Comparison of ENCODE assay signal across 1 cellular context in genomic region chr21:33324311-33325221, GRCh38.
TF ChIP-seq lines count a peak whose summit lies in the region.

Gene IFNAR1, plus strand, starts transcription at chr21:33324970. Its CDS starts 86 bp downstream, at chr21:33325056.

TF ChIP-seq in K562, 482 proteins besides CTCF, POLR2A, EP300 and RAD21 (continued from another document and continues in another):
- TF ChIP-seq ZBTB12 (CRISPR knock-in tag; IDR thresholded peaks at IDR 0.05) (no peak), POLR3A (IDR thresholded peaks at IDR 0.05; ENCODE audit: borderline replicate concordance, extremely low read depth, insufficient read depth, insufficient read length) (no peak), FOXJ3 (CRISPR knock-in tag; IDR thresholded peaks at IDR 0.05) (no peak), MYC (IDR thresholded peaks at IDR 0.05; ENCODE audit: low read depth, low read length) (peak; percentile 91), MYC (CRISPR knock-in tag; IDR thresholded peaks at IDR 0.05; ENCODE audit: borderline replicate concordance, low read depth) (peak; percentile 71; the same call in 1 of the 2 replicates), HES1 (IDR thresholded peaks at IDR 0.05; ENCODE audit: low read depth) (peak; percentile 75), E2F3 (CRISPR knock-in tag; IDR thresholded peaks at IDR 0.05) (peak; percentile 66; the same call in 1 of the 2 replicates), NRF1 (conservative IDR thresholded peaks at IDR 0.05 in 1 of 2, IDR thresholded peaks at IDR 0.05 in 1 of 2) (peak; percentile 100), PRDM10 (IDR thresholded peaks at IDR 0.05; ENCODE audit: partially characterized antibody) (peak; percentile 64), CHAMP1 (IDR thresholded peaks at IDR 0.05) (no peak), PHF8 (IDR thresholded peaks at IDR 0.05; ENCODE audit: borderline replicate concordance, low read length) (peak; percentile 98), ZNF239 (CRISPR knock-in tag; IDR thresholded peaks at IDR 0.05) (no peak), FOXP1 (CRISPR knock-in tag; IDR thresholded peaks at IDR 0.05) (0 out of 2 replicates have a peak, but pooled peaks have one; percentile 50), TRIM28 (IDR thresholded peaks at IDR 0.05) (0 out of 2 replicates have a peak, but pooled peaks have one; percentile 50), SMC3 (conservative IDR thresholded peaks at IDR 0.05; ENCODE audit: insufficient read depth, low read depth, low read length) (peak; percentile 14; the same call in 1 of the 2 replicates), FOXK2 (conservative IDR thresholded peaks at IDR 0.05 in 1 of 2, IDR thresholded peaks at IDR 0.05 in 1 of 2; ENCODE audit: low read depth in 2 of 2) (peak in 1 of 2 experiments; percentile 74; a peak in 1 of 4 replicates), TRIM24 (IDR thresholded peaks at IDR 0.05) (peak in 1 of 2 experiments; percentile 49; a peak in 2 of 4 replicates), LCOR (CRISPR knock-in tag; IDR thresholded peaks at IDR 0.05) (peak; percentile 82; the same call in 1 of the 2 replicates), NFE2 (IDR thresholded peaks at IDR 0.05; ENCODE audit: low read depth) (0 out of 2 replicates have a peak, but pooled peaks have one; percentile 8), CEBPG (CRISPR knock-in tag; IDR thresholded peaks at IDR 0.05) (peak; percentile 81), CEBPG (tag; conservative IDR thresholded peaks at IDR 0.05 in 1 of 2, IDR thresholded peaks at IDR 0.05 in 1 of 2) (peak in 1 of 2 experiments; percentile 73; a peak in 2 of 4 replicates), FOXK1 (CRISPR knock-in tag; IDR thresholded peaks at IDR 0.05; ENCODE audit: borderline replicate concordance) (peak; percentile 87; the same call in 1 of the 2 replicates), ZBTB49 (CRISPR knock-in tag; IDR thresholded peaks at IDR 0.05; ENCODE audit: borderline replicate concordance) (peak; percentile 73; the same call in 1 of the 2 replicates), MAZ (CRISPR knock-in tag; conservative IDR thresholded peaks at IDR 0.05 in 1 of 2, IDR thresholded peaks at IDR 0.05 in 1 of 2) (peak; percentile 68 to 78), RBM25 (IDR thresholded peaks at IDR 0.05; ENCODE audit: low read depth, low read length, severe bottlenecking) (no peak), PHTF2 (CRISPR knock-in tag; IDR thresholded peaks at IDR 0.05) (0 out of 2 replicates have a peak, but pooled peaks have one; percentile 47), TAF1 (IDR thresholded peaks at IDR 0.05; ENCODE audit: control insufficient read depth, extremely low read depth, insufficient read depth, low read length, severe bottlenecking) (peak; percentile 75), SIN3A (IDR thresholded peaks at IDR 0.05; ENCODE audit: borderline replicate concordance in 2 of 2, control insufficient read depth in 1 of 2, low read depth in 2 of 2, low read length in 2 of 2) (peak; percentile 32 to 40; a peak in 2 of 4 replicates), ZNF639 (CRISPR knock-in tag; conservative IDR thresholded peaks at IDR 0.05 in 1 of 2, IDR thresholded peaks at IDR 0.05 in 1 of 2) (peak in 1 of 2 experiments; percentile 53; a peak in 2 of 4 replicates), ESRRA (IDR thresholded peaks at IDR 0.05; ENCODE audit: borderline replicate concordance, low read depth) (peak; percentile 93), UBTF (IDR thresholded peaks at IDR 0.05; ENCODE audit: borderline replicate concordance in 1 of 2, low read depth in 2 of 2, low read length in 2 of 2) (peak; percentile 90 to 97; a peak in 3 of 4 replicates), ZEB2 (IDR thresholded peaks at IDR 0.05) (peak; percentile 84), MLX (CRISPR knock-in tag; conservative IDR thresholded peaks at IDR 0.05) (peak in 1 of 2 experiments; percentile 90; a peak in 1 of 4 replicates), HOMEZ (CRISPR knock-in tag; IDR thresholded peaks at IDR 0.05) (peak; percentile 43; the same call in 1 of the 2 replicates), CREM (IDR thresholded peaks at IDR 0.05; ENCODE audit: low read depth) (peak; percentile 77; the same call in 1 of the 2 replicates), USF1 (CRISPR knock-in tag; IDR thresholded peaks at IDR 0.05) (peak; percentile 62), NONO (IDR thresholded peaks at IDR 0.05; ENCODE audit: low read depth in 2 of 2, low read length in 1 of 2) (peak in 1 of 2 experiments; percentile 72; a peak in 2 of 4 replicates)
